15 cellular contexts compared by ENCODE assay signal in genomic region chr7:4239991-4240812, GRCh38.
DNase-seq lines count a peak whose midpoint lies in the region; TF ChIP-seq lines count a peak whose summit lies in the region.
"Had no signal": no experiment of that assay in that cellular context is flagged by ENCODE, and none has a peak within 500 bp of the region (broad histone marks: within the 10 kb centered on the region; RNA-seq: fewer than 3 reads in every experiment).

No MANE protein-coding gene starts in this region.

- no peaks in the 10 kb centered on the region for H3K27me3 Mint-ChIP-seq in H9 (ENCODE audit: low read depth)
- H3K27me3 Mint-ChIP-seq in endodermal cell (ENCODE audit: insufficient read depth): no peaks in the 10 kb centered on the region

- H2BK120ac ChIP-seq in H9 (ENCODE audit: low read depth, low read length, poor library complexity, severe bottlenecking): no peak overlapping the region

- H3K9me3 ChIP-seq in H9 (ENCODE audit: control insufficient read depth, low read depth, low read length) (no peaks in the 10 kb centered on the region), endodermal cell (ENCODE audit: control insufficient read depth, low read length) (no peaks in the 10 kb centered on the region), SJCRH30 (replicated peaks) (no peaks in the 10 kb centered on the region), thyroid gland (no peaks in the 10 kb centered on the region)
- H3K9me3 ChIP-seq: BLaER1 had no signal

- no peak for TF ChIP-seq POLR2A in thyroid gland (IDR thresholded peaks at IDR 0.05)

- H3K27ac Mint-ChIP-seq in H9: peak overlapping the region; percentile 19 to 54 (median 44); a peak in 4 of 7 replicates
- H3K27ac Mint-ChIP-seq in endodermal cell: peak overlapping the region; percentile 74

- no peak overlapping the region for H2BK12ac ChIP-seq in H9 (ENCODE audit: insufficient read length, low read depth, low read length)

- H3K9ac ChIP-seq in H9 (ENCODE audit: extremely low read depth, insufficient read length, low read length) (no peak overlapping the region), endodermal cell (ENCODE audit: extremely low read depth, low read length, poor library complexity, severe bottlenecking) (no peak overlapping the region)
- H3K9ac ChIP-seq: BLaER1 had no signal

- no peak overlapping the region for H2AK5ac ChIP-seq in H9 (ENCODE audit: insufficient read length, low read length)

- H3K4ac ChIP-seq in H9 (ENCODE audit: low read depth, low read length): no peak overlapping the region

- H3K79me2 ChIP-seq in H9 (ENCODE audit: insufficient read depth, low read length): no peaks in the 10 kb centered on the region

- H4K5ac ChIP-seq in H9 (ENCODE audit: insufficient read length, low read depth, low read length): no peak overlapping the region

- no peak overlapping the region for H3T11ph ChIP-seq in H9 (ENCODE audit: low read length)

- peaks cover 5 to 13% (median 8%) of the 10 kb centered on the region in 3 experiments; a peak in 4 of 7 replicates for H3K36me3 Mint-ChIP-seq in H9 (ENCODE audit: insufficient read depth in 1 of 3, low read depth in 3 of 3)
- peaks cover 37% of the 10 kb centered on the region for H3K36me3 Mint-ChIP-seq in endodermal cell (ENCODE audit: low read depth)

- H2BK20ac ChIP-seq in H9 (ENCODE audit: low read depth, low read length, poor library complexity, severe bottlenecking): no peak overlapping the region

- H3K4me1 Mint-ChIP-seq in H9: peaks cover 15 to 24% of the 10 kb centered on the region in 2 experiments
- H3K4me1 Mint-ChIP-seq in endodermal cell: peaks cover 19% of the 10 kb centered on the region

- H2BK15ac ChIP-seq in H9 (ENCODE audit: low read depth, low read length): no peak overlapping the region

- intact Hi-C loops in posterior vena cava (cut with DNase I) (loop anchor here in 1 of 2 donors (2.0 kb wide), 1 partner anchor 23 kb away; no protein-coding TSS in a partner anchor), thyroid gland (cut with DNase I) (no loop called here)

- H3K4me3 Mint-ChIP-seq in H9 (peak overlapping the region; percentile 5 to 39; a peak in 2 of 5 replicates), endodermal cell (no peak overlapping the region)

- no peak overlapping the region; the same call in 1 of the 2 replicates for H3K14ac ChIP-seq in H9 (ENCODE audit: insufficient read depth, low read length)

- no peak overlapping the region for H4K91ac ChIP-seq in H9 (ENCODE audit: insufficient read length, low read depth, low read length)

- TF ChIP-seq CTCF in H9 (conservative IDR thresholded peaks at IDR 0.05) (no peak), endodermal cell (conservative IDR thresholded peaks at IDR 0.05) (no peak), thyroid gland (IDR thresholded peaks at IDR 0.05) (no peak)

- no CpG with 5 or more reads among the region's 17 CpGs for WGBS in H9 (ENCODE audit: extremely low coverage, insufficient read length, low lambda C conversion rate)
- WGBS in endodermal cell (ENCODE audit: insufficient coverage in 1 of 2, insufficient read length in 1 of 2), 2 experiments: 68 to 74% methylated on average over 17 of the region's 17 CpGs
- WGBS in thyroid gland, 2 donors: 77 to 83% methylated on average over 17 of the region's 17 CpGs

- H2BK5ac ChIP-seq in H9 (ENCODE audit: insufficient read length, low read length): no peak overlapping the region

- H2AFZ ChIP-seq in H9 (ENCODE audit: low read length): no peak overlapping the region

- H3K4me3 ChIP-seq in endodermal cell (ENCODE audit: low read length): no peak overlapping the region
- H3K4me3 ChIP-seq in SJCRH30: no peak overlapping the region
- no peak overlapping the region for H3K4me3 ChIP-seq in thyroid gland (replicated peaks in 1 of 3)
- H3K4me3 ChIP-seq: BLaER1 had no signal

- no peaks in the 10 kb centered on the region for H3K23me2 ChIP-seq in H9 (ENCODE audit: insufficient read length, low read depth, low read length, poor library complexity, severe bottlenecking)

- no peaks in the 10 kb centered on the region for H4K20me1 ChIP-seq in H9 (ENCODE audit: control insufficient read depth, insufficient read depth, insufficient read length)
- H4K20me1 ChIP-seq: BLaER1 had no signal

- peak overlapping the region; percentile 5 for H3K4me2 ChIP-seq in H9 (ENCODE audit: insufficient read depth, insufficient read length, low read length)
- H3K4me2 ChIP-seq: BLaER1 had no signal

- no peak overlapping the region for H3K27ac ChIP-seq in H9 (ENCODE audit: insufficient read length, low read depth, low read length)
- H3K27ac ChIP-seq in endodermal cell (ENCODE audit: low read depth, low read length): no peak overlapping the region
- no peak overlapping the region for H3K27ac ChIP-seq in SJCRH30
- H3K27ac ChIP-seq in thyroid gland: no peak overlapping the region
- H3K27ac ChIP-seq: BLaER1 had no signal

- H3K23ac ChIP-seq in H9 (ENCODE audit: insufficient read length, low read depth, low read length): no peak overlapping the region

- H3K4me1 ChIP-seq in H9 (ENCODE audit: insufficient read depth, low read length): peaks cover 5% of the 10 kb centered on the region; the same call in 1 of the 2 replicates
- no peaks in the 10 kb centered on the region for H3K4me1 ChIP-seq in endodermal cell (ENCODE audit: control insufficient read depth, insufficient read depth, low read length)
- H3K4me1 ChIP-seq in SJCRH30: no peaks in the 10 kb centered on the region
- no peaks in the 10 kb centered on the region for H3K4me1 ChIP-seq in thyroid gland
- H3K4me1 ChIP-seq: BLaER1 had no signal

- DNase-seq in ELF-1 (ENCODE audit: low read depth, low spot score): peak; percentile 28
- DNase-seq in H9: no peak
- DNase-seq in endodermal cell: no peak
- DNase-seq in posterior vena cava (ENCODE audit: low spot score): peak; percentile 58
- no peak for DNase-seq in SJCRH30
- no peak for DNase-seq in thyroid gland
- DNase-seq in AML-193 (lab: John Stamatoyannopoulos, UW): no peak
- DNase-seq: DMS 273 treated with DMSO at 0.1 percent for 48 hours; KBM-7; NCI-H146; NCI-H226; NCI-H526; NK-92 treated with Interleukin-12 subunit alpha and Interleukin-12 subunit beta, amount 100 ng/mL, for 24 hours; PC-3 had no signal

- no peaks in the 10 kb centered on the region for H3K36me3 ChIP-seq in endodermal cell (ENCODE audit: control insufficient read depth, insufficient read depth, low read length)
- no peaks in the 10 kb centered on the region for H3K36me3 ChIP-seq in SJCRH30
- H3K36me3 ChIP-seq in thyroid gland: no peaks in the 10 kb centered on the region
- H3K36me3 ChIP-seq: BLaER1 had no signal

- no peak overlapping the region for H4K8ac ChIP-seq in H9 (replicated peaks; ENCODE audit: insufficient read length, low read depth, low read length)

- H3K9me3 Mint-ChIP-seq in H9 (peaks cover 0 to 3% of the 10 kb centered on the region in 2 experiments; a peak in 2 of 5 replicates), endodermal cell (peaks cover 11% of the 10 kb centered on the region)

- H3K27me3 ChIP-seq in H9 (ENCODE audit: insufficient read depth, low read length) (no peaks in the 10 kb centered on the region), endodermal cell (ENCODE audit: control insufficient read depth, insufficient read depth, low read length, poor library complexity, severe bottlenecking) (no peaks in the 10 kb centered on the region), SJCRH30 (no peaks in the 10 kb centered on the region), thyroid gland (no peaks in the 10 kb centered on the region)
- H3K27me3 ChIP-seq: BLaER1 had no signal

- H3K18ac ChIP-seq in H9 (ENCODE audit: insufficient read length, low read depth, low read length): no peak overlapping the region

- no peak overlapping the region for H3K56ac ChIP-seq in H9 (ENCODE audit: insufficient read length, low read depth, low read length)

- H3K79me1 ChIP-seq in H9 (ENCODE audit: insufficient read depth, low read depth, low read length, poor library complexity, severe bottlenecking): no peaks in the 10 kb centered on the region

Comparison
In these comparisons a context has a peak if more than half of its experiments do, and no peak if none do; other contexts are left out.
1. DNase-seq: peak in ELF-1 (single experiment) and posterior vena cava (single experiment); none in H9 (single experiment), endodermal cell (single experiment), SJCRH30 (0 of 2), thyroid gland (0 of 2) and AML-193 (0 of 2).